8 cellular contexts compared by ENCODE assay signal in the genomic region with DNA sequence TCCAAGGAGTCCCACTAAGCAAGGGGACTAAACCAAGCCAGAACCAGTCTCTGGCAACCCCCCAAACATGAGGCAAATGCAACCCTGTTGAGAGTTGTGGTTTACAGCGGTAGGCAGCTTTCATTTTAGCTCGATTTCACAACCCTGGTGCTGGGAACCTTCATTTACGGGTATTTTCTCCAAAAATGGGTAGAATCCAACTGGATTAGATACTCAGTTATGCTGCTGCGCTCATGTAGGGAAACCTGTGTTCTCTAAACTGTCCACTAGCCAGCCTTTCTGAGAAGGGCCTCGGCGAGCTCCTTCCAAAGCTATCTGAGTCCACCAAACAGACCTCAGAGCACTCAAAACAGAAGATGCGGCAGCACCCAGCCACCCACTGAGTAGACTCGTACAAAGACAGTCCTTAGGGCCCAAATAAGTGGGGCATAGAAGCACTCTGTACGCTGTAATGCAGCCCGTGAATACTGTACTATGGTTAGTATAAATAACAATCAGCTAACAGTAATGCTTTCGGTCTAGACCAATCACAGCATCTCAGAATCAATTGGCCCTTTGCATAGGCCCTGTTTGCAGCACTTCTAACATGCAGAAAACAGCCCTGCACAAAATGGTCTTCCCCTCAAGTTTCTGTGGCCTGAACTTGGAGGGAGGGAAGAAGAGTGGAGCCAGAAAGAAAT.
DNase-seq lines count a peak whose midpoint lies in the region; ATAC-seq and TF ChIP-seq lines count a peak whose summit lies in the region.

No MANE protein-coding gene starts in this region.

- no peak overlapping the region for H3K4me3 ChIP-seq in esophagus (ENCODE audit: low read depth in 1 of 2, low read length in 2 of 2)
- H3K4me3 ChIP-seq in stomach: peak overlapping the region in 1 of 4 donors; percentile 4

- H3K4me1 ChIP-seq in esophagus (ENCODE audit: control insufficient read depth in 2 of 2, insufficient read depth in 2 of 2, low read length in 1 of 2) (peaks cover 0 to 2% of the 10 kb centered on the region in 2 donors), stomach (peaks cover 7 to 57% (median 35%) of the 10 kb centered on the region in 4 donors)

- H3K27me3 ChIP-seq in esophagus (ENCODE audit: control insufficient read depth in 1 of 2, insufficient read depth in 2 of 2, low read length in 2 of 2) (no peaks in the 10 kb centered on the region), stomach (no peaks in the 10 kb centered on the region)

- POLR2A ChIA-PET in RWPE1 (lab: Yijun Ruan, JAX; ENCODE audit: low non-redundant PET): no interaction called here

- TF ChIP-seq CTCF in RWPE1 (conservative IDR thresholded peaks at IDR 0.05; ENCODE audit: low read depth): no peak
- TF ChIP-seq CTCF in stomach (IDR thresholded peaks at IDR 0.05): no peak

- no peak for TF ChIP-seq EP300 in stomach (IDR thresholded peaks at IDR 0.05)

- H3K36me3 ChIP-seq in esophagus (ENCODE audit: control insufficient read depth in 2 of 2, insufficient read depth in 2 of 2, low read length in 1 of 2) (peaks cover 0 to 6% of the 10 kb centered on the region in 2 donors), stomach (peaks cover 18 to 75% (median 71%) of the 10 kb centered on the region in 4 donors)

- H3K9me3 ChIP-seq in esophagus (ENCODE audit: control insufficient read depth in 2 of 2, insufficient read depth in 1 of 2, low read depth in 1 of 2, low read length in 1 of 2) (no peaks in the 10 kb centered on the region), stomach (no peaks in the 10 kb centered on the region)

- CTCF ChIA-PET in RWPE1 (lab: Yijun Ruan, JAX): interaction anchor here (0.9 to 1.5 kb wide), 2 partner anchors 34 to 148 kb away, joined by 3 to 5 read pairs; no protein-coding TSS in a partner anchor

- DNase-seq in RWPE1 (ENCODE audit: low spot score): no peak
- DNase-seq in stomach: no peak
- no peak for DNase-seq in SHP77 treated with DMSO at 0.1 percent for 48 hours (lab: John Stamatoyannopoulos, UW)
- DNase-seq in SW 1271 (lab: John Stamatoyannopoulos, UW): no peak
- no peak for DNase-seq in DMS153 treated with DMSO at 0.1 percent for 48 hours (lab: John Stamatoyannopoulos, UW; ENCODE audit: unreplicated experiment)

- intact Hi-C loops in stomach (cut with DNase I; ENCODE audit: low total_unique reads): no loop called here

- ATAC-seq in GM18517 (IDR thresholded peaks at IDR 0.05; ENCODE audit: unreplicated experiment) (peak; percentile 57), HG02642 (IDR thresholded peaks at IDR 0.05; ENCODE audit: poor library complexity, unreplicated experiment) (peak; percentile 62)

- no peak for TF ChIP-seq POLR2A in stomach (IDR thresholded peaks at IDR 0.05)

- 70 to 80% methylated on average over 11 of the region's 11 CpGs for WGBS in esophagus, 2 donors
- 68 to 83% (median 75%) methylated on average over 11 of the region's 11 CpGs for WGBS in stomach, 5 donors

- H3K27ac ChIP-seq in RWPE1 (peak overlapping the region; percentile 55), esophagus (ENCODE audit: low read depth in 2 of 2, low read length in 1 of 2) (peak overlapping the region; percentile 1 to 57), stomach (peak overlapping the region; percentile 46 to 78 (median 67))
